8 cellular contexts compared by ENCODE assay signal in the genomic region with DNA sequence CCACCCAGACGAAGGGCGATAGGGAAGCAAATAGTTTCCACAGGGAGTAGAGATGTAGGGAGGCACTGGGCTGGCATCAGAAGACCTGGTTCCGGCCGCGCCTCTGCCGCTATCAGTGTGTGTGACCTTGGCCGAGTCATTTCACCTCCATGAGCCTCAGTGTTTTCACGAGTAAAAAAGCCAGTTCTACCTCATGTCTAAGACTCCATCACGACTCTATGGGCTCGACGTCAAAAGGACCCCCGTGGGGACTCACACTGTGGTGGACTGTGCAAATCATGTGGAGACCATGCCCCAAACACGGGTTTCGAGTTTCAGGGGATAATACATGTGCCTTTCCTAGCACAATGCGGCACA. TPM values are rescaled to one million over a fixed set of nuclear protein-coding genes. Genes with fewer than 3 reads are reported as not detected.
DNase-seq lines count a peak whose midpoint lies in the region; ATAC-seq and TF ChIP-seq lines count a peak whose summit lies in the region.

No MANE protein-coding gene starts in this region.

- no peak for ATAC-seq in psoas muscle

- H3K4me3 ChIP-seq in GM12875 (ENCODE audit: low read depth, low read length) (peak overlapping the region; percentile 91), SU-DHL-6 (ENCODE audit: insufficient read depth, low read length, poor library complexity, severe bottlenecking) (peak overlapping the region; percentile 62), fibroblast of the aortic adventitia (ENCODE audit: low read depth, low read length) (peak overlapping the region; percentile 68), psoas muscle (peak overlapping the region; percentile 86)

- H3K4me2 ChIP-seq in SU-DHL-6 (ENCODE audit: low read depth, low read length, poor library complexity, severe bottlenecking) = peak overlapping the region; percentile 93

- 55 to 67% (median 61%) methylated on average over 15 of the region's 15 CpGs for WGBS in psoas muscle, 3 donors

- peaks cover 29% of the 10 kb centered on the region for H3K4me1 ChIP-seq in psoas muscle

- peak overlapping the region; percentile 52 for H2AFZ ChIP-seq in SU-DHL-6 (ENCODE audit: low read depth, low read length, severe bottlenecking)

- H3K27ac ChIP-seq in SU-DHL-6 (ENCODE audit: low read depth, low read length) (no peak overlapping the region), psoas muscle (peak overlapping the region; percentile 93)

- no peaks in the 10 kb centered on the region for H3K9me2 ChIP-seq in SU-DHL-6 (replicated peaks; ENCODE audit: insufficient read depth, low read length)

- no peaks in the 10 kb centered on the region; the same call in none of the 2 replicates for H4K20me1 ChIP-seq in SU-DHL-6 (ENCODE audit: low read depth, low read length)

- H3K79me2 ChIP-seq in SU-DHL-6 (ENCODE audit: insufficient read depth, low read length) = peaks cover 24% of the 10 kb centered on the region

- TF ChIP-seq CTCF in GM12875 (IDR thresholded peaks at IDR 0.05; ENCODE audit: borderline replicate concordance, insufficient read depth, low read depth, low read length) (no peak), SU-DHL-6 (IDR thresholded peaks at IDR 0.05; ENCODE audit: insufficient read depth, low read length, poor library complexity, severe bottlenecking) (no peak), fibroblast of the aortic adventitia (IDR thresholded peaks at IDR 0.05; ENCODE audit: insufficient read depth, low read length) (no peak), psoas muscle (IDR thresholded peaks at IDR 0.05) (no peak)

- H3K9ac ChIP-seq in SU-DHL-6 (ENCODE audit: low read length) = peak overlapping the region; percentile 94; the same call in 1 of the 2 replicates

- intact Hi-C loops in psoas muscle (cut with DNase I) = loop anchor here in 1 of 2 donors (5.0 kb wide), 2 partner anchors 295 to 505 kb away; a partner anchor contains a TSS

- H3K9me3 ChIP-seq in SU-DHL-6 (ENCODE audit: insufficient read depth, low read length) = no peaks in the 10 kb centered on the region
- H3K9me3 ChIP-seq in psoas muscle = no peaks in the 10 kb centered on the region

- DNase-seq in fibroblast of the aortic adventitia (ENCODE audit: low read depth) (no peak), psoas muscle (peak; percentile 10 to 47), NCI-H2227 treated with DMSO at 0.1 percent for 48 hours (lab: John Stamatoyannopoulos, UW) (no peak), kidney glomerular epithelial cell (lab: John Stamatoyannopoulos, UW) (no peak), T1000 (lab: John Stamatoyannopoulos, UW) (no peak), NCI-H128 (lab: John Stamatoyannopoulos, UW; ENCODE audit: unreplicated experiment) (no peak)

- H3K36me3 ChIP-seq in SU-DHL-6 (ENCODE audit: low read length) = no peaks in the 10 kb centered on the region
- no peaks in the 10 kb centered on the region for H3K36me3 ChIP-seq in psoas muscle (ENCODE audit: insufficient read depth in 1 of 2, low read depth in 1 of 2)

- H3F3A ChIP-seq in SU-DHL-6 (ENCODE audit: insufficient read depth) = 0 out of 2 replicates have a peak, but pooled peaks cover 3% of the 10 kb centered on the region

- no peaks in the 10 kb centered on the region for H3K27me3 ChIP-seq in SU-DHL-6 (ENCODE audit: low read length)
- H3K27me3 ChIP-seq in psoas muscle (ENCODE audit: insufficient read depth in 3 of 3, low read length in 2 of 3) = no peaks in the 10 kb centered on the region

RNA-seq across cellular contexts. Expression of a gene that starts 0.6 kb away (rescaled TPM):
- total RNA-seq in fibroblast of the aortic adventitia (ENCODE audit: low replicate concordance) (24.7 and 35.5 TPM in 2 replicates), psoas muscle (10 to 100 TPM in 3 of 4 donors, 1 to 10 TPM in 1; 9.1 to 12.0 (median 10.5) TPM)
- polyA plus RNA-seq in psoas muscle = 10 to 100 TPM in 1 of 3 donors, 1 to 10 TPM in 2; 3.1 to 13.6 (median 3.6) TPM

Comparison
In these comparisons a context has a peak if more than half of its experiments do, and no peak if none do; other contexts are left out.
1. DNase-seq: peak in psoas muscle (2 of 2); none in fibroblast of the aortic adventitia (single experiment), NCI-H2227 treated with DMSO at 0.1 percent for 48 hours (single experiment), kidney glomerular epithelial cell (single experiment), T1000 (single experiment) and NCI-H128 (single experiment).
2. Peak in every context shown above with its lines, with median percentiles within 50 percentile points of each other: H3K4me3 ChIP-seq.